In genomic region chr4:7844247-7844991, GRCh38 we compare ENCODE assay signal across 8 cellular contexts.
A peak's percentile ranks its signal among the peaks of the same experiment; 100 is the strongest.
DNase-seq lines count a peak whose midpoint lies in the region; ATAC-seq, FAIRE-seq and TF ChIP-seq lines count a peak whose summit lies in the region.

No MANE protein-coding gene starts in this region.

- TF ChIP-seq POLR2A in A549 (IDR thresholded peaks at IDR 0.05; ENCODE audit: low read length) (no peak), GM12892 (IDR thresholded peaks at IDR 0.05; ENCODE audit: low read depth, low read length) (no peak)

- peaks cover 6% of the 10 kb centered on the region; the same call in 1 of the 2 replicates for H3K9me3 Mint-ChIP-seq in WTC11

- H3K27me3 Mint-ChIP-seq in WTC11 (ENCODE audit: low read depth) = no peaks in the 10 kb centered on the region

- H3K9me3 ChIP-seq in A549 = no peaks in the 10 kb centered on the region
- H3K9me3 ChIP-seq in left lung = no peaks in the 10 kb centered on the region

- no peak overlapping the region for H3K4me3 Mint-ChIP-seq in WTC11

- H3K4me1 ChIP-seq in A549 = peaks cover 68% of the 10 kb centered on the region
- peaks cover 0 to 6% of the 10 kb centered on the region in 2 donors for H3K4me1 ChIP-seq in left lung

- WGBS in A549 (ENCODE audit: missing lambda C conversion rate) = 5% methylated on average over 15 of the region's 19 CpGs

- peak; percentile 57 for TF ChIP-seq RAD21 in A549 (conservative IDR thresholded peaks at IDR 0.05 in 1 of 2, IDR thresholded peaks at IDR 0.05 in 1 of 2)

- H3K4me2 ChIP-seq in A549 = peak overlapping the region; percentile 68

- ATAC-seq in A549 (peak; percentile 81 to 89), WTC11 (peak; percentile 97), left lung (peak; percentile 77)

- TF ChIP-seq CTCF in A549 (IDR thresholded peaks at IDR 0.05) (peak; percentile 47), WTC11 (IDR thresholded peaks at IDR 0.05) (peak; percentile 77), left lung (IDR thresholded peaks at IDR 0.05) (peak; percentile 55 to 65)

- FAIRE-seq in A549 (lab: Jason Lieb, UNC) = no peak
- peak; percentile 68 for FAIRE-seq in GM12892 (lab: Jason Lieb, UNC)

- peak in 1 of 2 experiments; percentile 52; a peak in 1 of 5 replicates for TF ChIP-seq EP300 in A549 (IDR thresholded peaks at IDR 0.05)

- H3K27me3 ChIP-seq in left lung = no peaks in the 10 kb centered on the region

- H3K27ac ChIP-seq in A549 = peak overlapping the region; percentile 93 to 98
- H3K27ac ChIP-seq in left lung = peak overlapping the region in 1 of 2 donors; percentile 79

- CTCF ChIA-PET in A549 (lab: Yijun Ruan, JAX) = interaction anchor here (0.7 to 6.2 kb wide), 26 partner anchors 10 to 144 kb away, joined by 3 to 81 read pairs (median 4); partner anchors contain the start of gene AFAP1
- CTCF ChIA-PET in WTC11 (lab: Charles Lee) = interaction anchor here (0.6 to 3.5 kb wide), 38 partner anchors 10 to 643 kb away, joined by 3 to 109 read pairs (median 4); partner anchors contain the start of gene AFAP1

- peaks cover 35% of the 10 kb centered on the region for H3K4me1 Mint-ChIP-seq in WTC11

- intact Hi-C loops in left lung (cut with DNase I) = no loop called here

- H3K4me3 ChIP-seq in A549 = no peak overlapping the region
- no peak overlapping the region for H3K4me3 ChIP-seq in left lung

- H3K36me3 ChIP-seq in left lung = peaks cover 0 to 10% of the 10 kb centered on the region in 2 donors

- peak overlapping the region; percentile 89; the same call in 1 of the 2 replicates for H3K27ac Mint-ChIP-seq in WTC11

- POLR2A ChIA-PET in A549 (lab: Yijun Ruan, JAX) = interaction anchor here (2.1 kb wide), 1 partner anchor 38 kb away, joined by 22 read pairs; no protein-coding TSS in a partner anchor
- POLR2A ChIA-PET in WTC11 (lab: Charles Lee) = no interaction called here

- H3K36me3 Mint-ChIP-seq in WTC11 = peaks cover 5% of the 10 kb centered on the region

- peak; percentile 61 to 86 for DNase-seq in A549 (ENCODE audit: low read depth in 1 of 2, low spot score in 1 of 2)
- DNase-seq in GM12892 (ENCODE audit: insufficient read length) = peak; percentile 45
- peak; percentile 74 for DNase-seq in LHCN-M2 (ENCODE audit: low read depth)
- DNase-seq in WTC11 (ENCODE audit: low spot score) = peak; percentile 91
- peak; percentile 56 for DNase-seq in central memory CD4-positive, alpha-beta T cell
- DNase-seq in left lung = peak; percentile 63 to 84
- DNase-seq in stimulated activated CD4-positive, alpha-beta T cell treated with anti-CD3 and anti-CD28 coated beads, Interleukin-4, amount 100 ng/mL, for 48 hours (ENCODE audit: low read depth in 2 of 2) = peak; percentile 67
- no peak for DNase-seq in COLO829 (ENCODE audit: low spot score)

TF ChIP-seq in A549, 52 proteins besides CTCF, POLR2A, EP300 and RAD21:
- TF ChIP-seq GATA3 (IDR thresholded peaks at IDR 0.05; ENCODE audit: borderline replicate concordance) (peak; percentile 88; the same call in 1 of the 2 replicates), ESRRA (IDR thresholded peaks at IDR 0.05; ENCODE audit: borderline replicate concordance, low read length) (no peak), FOSL2 (IDR thresholded peaks at IDR 0.05) (no peak), FOSL2 (CRISPR knock-in tag; IDR thresholded peaks at IDR 0.05) (peak; percentile 35; the same call in 1 of the 2 replicates), HEYL (CRISPR knock-in tag; IDR thresholded peaks at IDR 0.05) (no peak), JUNB (IDR thresholded peaks at IDR 0.05) (peak; percentile 52; the same call in 1 of the 2 replicates), ZFP36 (IDR thresholded peaks at IDR 0.05; ENCODE audit: borderline replicate concordance, partially characterized antibody) (no peak), HES2 (IDR thresholded peaks at IDR 0.05) (no peak), HDAC2 (IDR thresholded peaks at IDR 0.05) (no peak), SMC3 (IDR thresholded peaks at IDR 0.05) (peak; percentile 65), JUN (IDR thresholded peaks at IDR 0.05) (peak; percentile 50 to 53; a peak in 1 of 5 replicates), EHMT2 (IDR thresholded peaks at IDR 0.05; ENCODE audit: low read depth) (no peak), HOXA7 (CRISPR knock-in tag; IDR thresholded peaks at IDR 0.05) (no peak), TFCP2L1 (CRISPR knock-in tag; IDR thresholded peaks at IDR 0.05) (no peak)
- TF ChIP-seq, protein P1, sequence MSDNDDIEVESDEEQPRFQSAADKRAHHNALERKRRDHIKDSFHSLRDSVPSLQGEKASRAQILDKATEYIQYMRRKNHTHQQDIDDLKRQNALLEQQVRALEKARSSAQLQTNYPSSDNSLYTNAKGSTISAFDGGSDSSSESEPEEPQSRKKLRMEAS (IDR thresholded peaks at IDR 0.05) = peak; percentile 75
- TF ChIP-seq, protein P2, sequence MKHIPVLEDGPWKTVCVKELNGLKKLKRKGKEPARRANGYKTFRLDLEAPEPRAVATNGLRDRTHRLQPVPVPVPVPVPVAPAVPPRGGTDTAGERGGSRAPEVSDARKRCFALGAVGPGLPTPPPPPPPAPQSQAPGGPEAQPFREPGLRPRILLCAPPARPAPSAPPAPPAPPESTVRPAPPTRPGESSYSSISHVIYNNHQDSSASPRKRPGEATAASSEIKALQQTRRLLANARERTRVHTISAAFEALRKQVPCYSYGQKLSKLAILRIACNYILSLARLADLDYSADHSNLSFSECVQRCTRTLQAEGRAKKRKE (CRISPR knock-in tag; IDR thresholded peaks at IDR 0.05; ENCODE audit: low read depth) = peak; percentile 62; the same call in 1 of the 2 replicates
- TF ChIP-seq, protein P3, sequence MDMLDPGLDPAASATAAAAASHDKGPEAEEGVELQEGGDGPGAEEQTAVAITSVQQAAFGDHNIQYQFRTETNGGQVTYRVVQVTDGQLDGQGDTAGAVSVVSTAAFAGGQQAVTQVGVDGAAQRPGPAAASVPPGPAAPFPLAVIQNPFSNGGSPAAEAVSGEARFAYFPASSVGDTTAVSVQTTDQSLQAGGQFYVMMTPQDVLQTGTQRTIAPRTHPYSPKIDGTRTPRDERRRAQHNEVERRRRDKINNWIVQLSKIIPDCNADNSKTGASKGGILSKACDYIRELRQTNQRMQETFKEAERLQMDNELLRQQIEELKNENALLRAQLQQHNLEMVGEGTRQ (IDR thresholded peaks at IDR 0.05) = no peak
TF ChIP-seq in A549: peak in this region for 7.

TF ChIP-seq in WTC11, 78 proteins besides CTCF, POLR2A, EP300 and RAD21:
- TF ChIP-seq NFYB (CRISPR knock-in tag; conservative IDR thresholded peaks at IDR 0.05; ENCODE audit: low read depth) (no peak), GABPB1 (CRISPR knock-in tag; IDR thresholded peaks at IDR 0.05) (peak; percentile 39; the same call in 1 of the 2 replicates)
